In genomic region chr9:126516936-126517750, GRCh38 we compare ENCODE assay signal across 8 cellular contexts.
DNase-seq lines count a peak whose midpoint lies in the region; ATAC-seq and TF ChIP-seq lines count a peak whose summit lies in the region.

No MANE protein-coding gene starts in this region.

- no peaks in the 10 kb centered on the region for H3K36me3 ChIP-seq in vagina

- peak overlapping the region; percentile 71 for H3K27ac ChIP-seq in vagina

- intact Hi-C loops in activated CD8-positive, alpha-beta T cell treated with anti-CD3 and anti-CD28 coated beads for 36 hours (cut with micrococcal nuclease) = loop anchor here (5.0 kb wide), 1 partner anchor 40 kb away; no protein-coding TSS in a partner anchor
- intact Hi-C loops in vagina (cut with DNase I) = no loop called here

- DNase-seq in NCI-H82 (lab: John Stamatoyannopoulos, UW) (peak; percentile 63), NCI-H82 treated with DMSO at 0.1 percent for 48 hours (lab: John Stamatoyannopoulos, UW; ENCODE audit: unreplicated experiment) (no peak), NCI-H146 (lab: John Stamatoyannopoulos, UW) (peak; percentile 45), fibroblast of mammary gland (ENCODE audit: low read depth) (peak; percentile 76), non-pigmented ciliary epithelial cell (ENCODE audit: low read depth) (peak; percentile 30), vagina (ENCODE audit: extremely low spot score in 2 of 2) (no peak)
- peak; percentile 76 for DNase-seq in activated CD8-positive, alpha-beta T cell treated with anti-CD3 and anti-CD28 coated beads for 36 hours

- POLR2A ChIA-PET in activated CD8-positive, alpha-beta T cell treated with anti-CD3 and anti-CD28 coated beads for 36 hours (lab: Charles Lee) = interaction anchor here (0.7 to 1.6 kb wide), 3 partner anchors 18 to 188 kb away, joined by 3 read pairs; no protein-coding TSS in a partner anchor

- TF ChIP-seq CTCF in activated CD8-positive, alpha-beta T cell treated with anti-CD3 and anti-CD28 coated beads for 36 hours (IDR thresholded peaks at IDR 0.05) = no peak
- no peak for TF ChIP-seq CTCF in fibroblast of mammary gland (conservative IDR thresholded peaks at IDR 0.05; ENCODE audit: control insufficient read depth, insufficient read depth, low read depth, low read length)
- TF ChIP-seq CTCF in vagina (IDR thresholded peaks at IDR 0.05) = no peak

- H3K27me3 Mint-ChIP-seq in activated CD8-positive, alpha-beta T cell treated with anti-CD3 and anti-CD28 coated beads for 36 hours = peaks cover 54% of the 10 kb centered on the region

- no peaks in the 10 kb centered on the region for H3K9me3 ChIP-seq in vagina

- H3K27me3 ChIP-seq in vagina = no peaks in the 10 kb centered on the region

- H3K4me3 ChIP-seq in fibroblast of mammary gland (ENCODE audit: control insufficient read depth, low read depth, low read length) = peak overlapping the region; percentile 30
- H3K4me3 ChIP-seq in vagina = peak overlapping the region; percentile 33 to 37

- no peaks in the 10 kb centered on the region for H3K36me3 Mint-ChIP-seq in activated CD8-positive, alpha-beta T cell treated with anti-CD3 and anti-CD28 coated beads for 36 hours (ENCODE audit: low read depth)

- ATAC-seq in activated CD8-positive, alpha-beta T cell treated with anti-CD3 and anti-CD28 coated beads for 36 hours = peak; percentile 74
- ATAC-seq in HG02759 (IDR thresholded peaks at IDR 0.05; ENCODE audit: unreplicated experiment) = no peak

- TF ChIP-seq POLR2A in vagina (IDR thresholded peaks at IDR 0.05) = no peak

- H3K4me1 Mint-ChIP-seq in activated CD8-positive, alpha-beta T cell treated with anti-CD3 and anti-CD28 coated beads for 36 hours (ENCODE audit: low read depth) = peaks cover 33% of the 10 kb centered on the region

- H3K4me1 ChIP-seq in vagina = peaks cover 34% of the 10 kb centered on the region

- H3K9me3 Mint-ChIP-seq in activated CD8-positive, alpha-beta T cell treated with anti-CD3 and anti-CD28 coated beads for 36 hours = no peaks in the 10 kb centered on the region

- peak overlapping the region; percentile 61 for H3K4me3 Mint-ChIP-seq in activated CD8-positive, alpha-beta T cell treated with anti-CD3 and anti-CD28 coated beads for 36 hours

- peak overlapping the region; percentile 62 for H3K27ac Mint-ChIP-seq in activated CD8-positive, alpha-beta T cell treated with anti-CD3 and anti-CD28 coated beads for 36 hours

- CTCF ChIA-PET in activated CD8-positive, alpha-beta T cell treated with anti-CD3 and anti-CD28 coated beads for 36 hours (lab: Charles Lee) = interaction anchor here (1.0 to 12.6 kb wide), 4 partner anchors 17 to 40 kb away, joined by 3 to 99 read pairs (median 20); no protein-coding TSS in a partner anchor

Comparison
In these comparisons a context has a peak if more than half of its experiments do, and no peak if none do; other contexts are left out.
1. DNase-seq: peak in NCI-H82 (single experiment), NCI-H146 (single experiment), activated CD8-positive, alpha-beta T cell treated with anti-CD3 and anti-CD28 coated beads for 36 hours (single experiment), fibroblast of mammary gland (single experiment) and non-pigmented ciliary epithelial cell (single experiment); none in NCI-H82 treated with DMSO at 0.1 percent for 48 hours (single experiment) and vagina (0 of 2).